In genomic region chr22:21759133-21759532, GRCh38 we compare ENCODE assay signal across 16 cellular contexts. TPM values are rescaled to one million over a fixed set of nuclear protein-coding genes. Genes with fewer than 3 reads are reported as not detected.
A peak's percentile ranks its signal among the peaks of the same experiment; 100 is the strongest.
DNase-seq lines count a peak whose midpoint lies in the region; ATAC-seq and TF ChIP-seq lines count a peak whose summit lies in the region.
"Had no signal": no experiment of that assay in that cellular context is flagged by ENCODE, and none has a peak within 500 bp of the region (broad histone marks: within the 10 kb centered on the region; RNA-seq: fewer than 3 reads in every experiment).

No MANE protein-coding gene starts in this region.

- ATAC-seq in activated CD8-positive, alpha-beta memory T cell treated with anti-CD3 and anti-CD28 coated beads, Interleukin-2, amount 10 ng/mL, durations not matched to agents 7 days and 5 days = no peak
- ATAC-seq: PC-3 had no signal

- intact Hi-C loops in activated T-helper 2 cell treated with anti-CD3 and anti-CD28 coated beads, Interferon-gamma antibody, Interleukin-2, Interleukin-4, amounts not matched to agents 10 μg/mL and 5 μg/mL and 100 μg/mL, durations not matched to agents 14 hours and 24 hours and 36 hours (cut with micrococcal nuclease) = no loop called here
- intact Hi-C loops in ascending aorta (cut with DNase I) = no loop called here

- no peak overlapping the region for H3K4me3 ChIP-seq in ascending aorta
- H3K4me3 ChIP-seq: SJCRH30 had no signal

- peaks cover 34 to 43% of the 10 kb centered on the region in 2 donors for H3K36me3 ChIP-seq in ascending aorta

- H3K9me3 Mint-ChIP-seq in activated T-helper 2 cell treated with anti-CD3 and anti-CD28 coated beads, Interferon-gamma antibody, Interleukin-2, Interleukin-4, amounts not matched to agents 10 μg/mL and 5 μg/mL and 100 μg/mL, durations not matched to agents 14 hours and 24 hours and 36 hours = no peaks in the 10 kb centered on the region
- no peaks in the 10 kb centered on the region for H3K9me3 Mint-ChIP-seq in activated CD8-positive, alpha-beta memory T cell treated with anti-CD3 and anti-CD28 coated beads, Interleukin-2, amount 10 ng/mL, durations not matched to agents 7 days and 5 days (ENCODE audit: low read depth)
- H3K9me3 Mint-ChIP-seq: CD4-positive, CD25-positive, alpha-beta regulatory T cell had no signal

- peaks cover 40% of the 10 kb centered on the region for H3K4me1 Mint-ChIP-seq in activated T-helper 2 cell treated with anti-CD3 and anti-CD28 coated beads, Interferon-gamma antibody, Interleukin-2, Interleukin-4, amounts not matched to agents 10 μg/mL and 5 μg/mL and 100 μg/mL, durations not matched to agents 14 hours and 24 hours and 36 hours (ENCODE audit: low read depth)
- H3K4me1 Mint-ChIP-seq in activated CD8-positive, alpha-beta memory T cell treated with anti-CD3 and anti-CD28 coated beads, Interleukin-2, amount 10 ng/mL, durations not matched to agents 7 days and 5 days = peaks cover 50% of the 10 kb centered on the region

- H3K27me3 ChIP-seq in layer of hippocampus (ENCODE audit: control insufficient read depth, insufficient read depth, low read length) (no peaks in the 10 kb centered on the region), ascending aorta (no peaks in the 10 kb centered on the region)
- H3K27me3 ChIP-seq: SJCRH30 had no signal

- peaks cover 65% of the 10 kb centered on the region for H3K36me3 Mint-ChIP-seq in activated T-helper 2 cell treated with anti-CD3 and anti-CD28 coated beads, Interferon-gamma antibody, Interleukin-2, Interleukin-4, amounts not matched to agents 10 μg/mL and 5 μg/mL and 100 μg/mL, durations not matched to agents 14 hours and 24 hours and 36 hours (ENCODE audit: low read depth)
- H3K36me3 Mint-ChIP-seq in activated CD8-positive, alpha-beta memory T cell treated with anti-CD3 and anti-CD28 coated beads, Interleukin-2, amount 10 ng/mL, durations not matched to agents 7 days and 5 days = peaks cover 46% of the 10 kb centered on the region

- no peaks in the 10 kb centered on the region for H3K9me3 ChIP-seq in ascending aorta
- H3K9me3 ChIP-seq: SJCRH30 had no signal

- H3K4me3 Mint-ChIP-seq in activated T-helper 2 cell treated with anti-CD3 and anti-CD28 coated beads, Interferon-gamma antibody, Interleukin-2, Interleukin-4, amounts not matched to agents 10 μg/mL and 5 μg/mL and 100 μg/mL, durations not matched to agents 14 hours and 24 hours and 36 hours (ENCODE audit: low read depth) = no peak overlapping the region
- no peak overlapping the region for H3K4me3 Mint-ChIP-seq in activated CD8-positive, alpha-beta memory T cell treated with anti-CD3 and anti-CD28 coated beads, Interleukin-2, amount 10 ng/mL, durations not matched to agents 7 days and 5 days
- H3K4me3 Mint-ChIP-seq: B cell had no signal

- DNase-seq in activated T-helper 2 cell treated with anti-CD3 and anti-CD28 coated beads, Interferon-gamma antibody, Interleukin-2, Interleukin-4, amounts not matched to agents 10 μg/mL and 5 μg/mL and 100 μg/mL, durations not matched to agents 14 hours and 24 hours and 36 hours (ENCODE audit: low spot score) = no peak
- DNase-seq in cerebellum (ENCODE audit: low spot score) (peak; percentile 77), ascending aorta (ENCODE audit: low spot score in 2 of 2) (no peak)
- DNase-seq in activated CD4-positive, CD25-positive, alpha-beta regulatory T cell treated with anti-CD3 and anti-CD28 coated beads, Interleukin-2, amount 50 U/mL, for 72 hours = no peak
- no peak for DNase-seq in activated CD8-positive, alpha-beta memory T cell treated with anti-CD3 and anti-CD28 coated beads, Interleukin-2, amount 10 ng/mL, durations not matched to agents 7 days and 5 days
- DNase-seq: CD4-positive, CD25-positive, alpha-beta regulatory T cell; DMS79; GOT3; NCI-H187 treated with DMSO at 0.1 percent for 48 hours; NCI-H446 treated with DMSO at 0.1 percent for 48 hours; PC-3; SJCRH30 had no signal

- CTCF ChIA-PET in activated CD8-positive, alpha-beta memory T cell treated with anti-CD3 and anti-CD28 coated beads, Interleukin-2, amount 10 ng/mL, durations not matched to agents 7 days and 5 days (lab: Charles Lee) = interaction anchor here (0.6 kb wide), 1 partner anchor 9 kb away, joined by 3 read pairs; no protein-coding TSS in a partner anchor

- H3K27me3 Mint-ChIP-seq in activated T-helper 2 cell treated with anti-CD3 and anti-CD28 coated beads, Interferon-gamma antibody, Interleukin-2, Interleukin-4, amounts not matched to agents 10 μg/mL and 5 μg/mL and 100 μg/mL, durations not matched to agents 14 hours and 24 hours and 36 hours (ENCODE audit: low read depth) = no peaks in the 10 kb centered on the region
- H3K27me3 Mint-ChIP-seq in activated CD8-positive, alpha-beta memory T cell treated with anti-CD3 and anti-CD28 coated beads, Interleukin-2, amount 10 ng/mL, durations not matched to agents 7 days and 5 days = no peaks in the 10 kb centered on the region
- H3K27me3 Mint-ChIP-seq: B cell; CD4-positive, CD25-positive, alpha-beta regulatory T cell had no signal

- H3K4me1 ChIP-seq in ascending aorta = peaks cover 7 to 12% of the 10 kb centered on the region in 2 donors

- H3K27ac Mint-ChIP-seq in activated T-helper 2 cell treated with anti-CD3 and anti-CD28 coated beads, Interferon-gamma antibody, Interleukin-2, Interleukin-4, amounts not matched to agents 10 μg/mL and 5 μg/mL and 100 μg/mL, durations not matched to agents 14 hours and 24 hours and 36 hours = peak overlapping the region; percentile 31
- H3K27ac Mint-ChIP-seq in activated CD8-positive, alpha-beta memory T cell treated with anti-CD3 and anti-CD28 coated beads, Interleukin-2, amount 10 ng/mL, durations not matched to agents 7 days and 5 days = no peak overlapping the region
- H3K27ac Mint-ChIP-seq: CD4-positive, CD25-positive, alpha-beta regulatory T cell had no signal

- TF ChIP-seq CTCF in ascending aorta (IDR thresholded peaks at IDR 0.05) = no peak

- H3K27ac ChIP-seq in layer of hippocampus (ENCODE audit: low read depth, low read length) = peak overlapping the region; percentile 52
- peak overlapping the region; percentile 54 for H3K27ac ChIP-seq in temporal lobe (ENCODE audit: low read depth, low read length)
- H3K27ac ChIP-seq in ascending aorta = no peak overlapping the region
- H3K27ac ChIP-seq: RWPE1, SJCRH30 had no signal

RNA-seq across cellular contexts. Expression of gene YPEL1, which starts 23.5 kb away (rescaled TPM):
- total RNA-seq in activated T-helper 2 cell treated with anti-CD3 and anti-CD28 coated beads, Interferon-gamma antibody, Interleukin-2, Interleukin-4, amounts not matched to agents 10 μg/mL and 5 μg/mL and 100 μg/mL, durations not matched to agents 14 hours and 24 hours and 36 hours = 1.5 and 1.9 TPM in 2 replicates
- total RNA-seq in cerebellum (38.7 TPM), temporal lobe (73.5 TPM), ascending aorta (1.1 TPM)
- 10 to 100 TPM in 1 of 2 experiments, 1 to 10 TPM in 1; 7.2 to 21.6 TPM for total RNA-seq in activated CD8-positive, alpha-beta memory T cell treated with anti-CD3 and anti-CD28 coated beads, Interleukin-2, amount 10 ng/mL, durations not matched to agents 7 days and 5 days

Comparison
In these comparisons a context has a peak if more than half of its experiments do, and no peak if none do; other contexts are left out.
1. H3K27ac ChIP-seq: peak in layer of hippocampus (single experiment) and temporal lobe (single experiment); none in ascending aorta (0 of 2).